In the genomic region with DNA sequence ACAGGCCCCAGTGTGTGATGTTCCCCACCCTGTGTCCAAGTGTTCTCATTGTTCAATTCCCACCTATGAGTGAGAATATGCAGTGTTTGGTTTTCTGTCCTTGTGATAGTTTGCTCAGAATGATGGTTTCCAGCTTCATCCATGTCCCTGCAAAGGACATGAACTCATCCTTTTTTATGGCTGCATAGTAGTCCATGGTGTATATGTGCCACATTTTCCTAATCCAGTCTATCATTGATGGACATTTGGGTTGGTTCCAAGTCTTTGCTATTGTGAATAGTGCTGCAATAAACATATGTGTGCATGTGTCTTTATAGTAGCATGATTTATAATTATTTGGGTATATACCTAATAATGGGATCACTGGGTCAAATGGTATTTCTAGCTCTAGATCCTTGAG, we compare ENCODE assay signal across 2 cellular contexts.
TF ChIP-seq lines count a peak whose summit lies in the region.
"Not testable (repeated sequence)": the region's sequence is repeated elsewhere in the genome, so short reads cannot be mapped to it uniquely, and the experiment has no call there.

No MANE protein-coding gene starts in this region.

- H3K4me3 ChIP-seq in HEK293 (ENCODE audit: low read depth, low read length) = not testable (repeated sequence)
- H3K4me3 ChIP-seq in Loucy (ENCODE audit: low read length, poor library complexity, severe bottlenecking) = peak overlapping the region; percentile 67

- H3K4me1 ChIP-seq in HEK293 (ENCODE audit: control insufficient read depth, insufficient read depth, low read length) = peaks cover 15% of the 10 kb centered on the region
- H3K4me1 ChIP-seq in Loucy (ENCODE audit: insufficient read depth, low read length, poor library complexity, severe bottlenecking) = peaks cover 54% of the 10 kb centered on the region

- CTCF ChIA-PET in HEK293 (lab: Yijun Ruan, JAX) = not testable (repeated sequence)

- H3K36me3 ChIP-seq in HEK293 (ENCODE audit: control insufficient read depth in 2 of 2, insufficient read depth in 1 of 2, low read length in 2 of 2); Loucy (ENCODE audit: insufficient read depth, low read length): not testable (repeated sequence)

- not testable (repeated sequence) for H3F3A ChIP-seq in Loucy (ENCODE audit: low read depth)

- H3K4me2 ChIP-seq in Loucy (ENCODE audit: low read depth, low read length, poor library complexity, severe bottlenecking) = peak overlapping the region; percentile 76

- TF ChIP-seq CTCF in HEK293 (tag by site-specific recombination; IDR thresholded peaks at IDR 0.05); Loucy (conservative IDR thresholded peaks at IDR 0.05; ENCODE audit: low read length): not testable (repeated sequence)

- not testable (repeated sequence) for H4K20me1 ChIP-seq in Loucy (ENCODE audit: insufficient read depth, low read length, poor library complexity, severe bottlenecking)

- not testable (repeated sequence) for H3K27me3 ChIP-seq in Loucy (ENCODE audit: insufficient read depth, low read length, poor library complexity, severe bottlenecking)

- H2AFZ ChIP-seq in Loucy (ENCODE audit: low read length) = not testable (repeated sequence)

- H3K79me2 ChIP-seq in Loucy (ENCODE audit: insufficient read depth, low read length) = not testable (repeated sequence)

- POLR2A ChIA-PET in HEK293 (lab: Yijun Ruan, JAX) = not testable (repeated sequence)

- H3K9me2 ChIP-seq in Loucy (replicated peaks; ENCODE audit: low read depth, low read length) = not testable (repeated sequence)

- not testable (repeated sequence) for H3K27ac ChIP-seq in HEK293 (ENCODE audit: extremely low read depth, low read depth, low read length)

- H3K9ac ChIP-seq in Loucy (ENCODE audit: low read depth, low read length, poor library complexity, severe bottlenecking) = not testable (repeated sequence)

- H3K9me3 ChIP-seq in HEK293 (ENCODE audit: control insufficient read depth, insufficient read depth, low read depth, low read length); Loucy (ENCODE audit: insufficient read depth, low read depth, low read length): not testable (repeated sequence)

TF ChIP-seq in HEK293, 187 proteins besides CTCF, POLR2A, EP300 and RAD21:
- TF ChIP-seq ZNF146 (tag by site-specific recombination; IDR thresholded peaks at IDR 0.05) = peak; percentile 96
- TF ChIP-seq, protein P1, sequence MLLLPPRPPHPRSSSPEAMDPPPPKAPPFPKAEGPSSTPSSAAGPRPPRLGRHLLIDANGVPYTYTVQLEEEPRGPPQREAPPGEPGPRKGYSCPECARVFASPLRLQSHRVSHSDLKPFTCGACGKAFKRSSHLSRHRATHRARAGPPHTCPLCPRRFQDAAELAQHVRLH (tag by site-specific recombination; IDR thresholded peaks at IDR 0.05) = peak; percentile 72; the same call in 1 of the 2 replicates
